ENCODE assay signal across 34 cellular contexts in genomic region chr5:170498811-170499210, GRCh38. TPM values are rescaled to one million over a fixed set of nuclear protein-coding genes. Genes with fewer than 3 reads are reported as not detected.
"Had no signal": no experiment of that assay in that cellular context is flagged by ENCODE, and none has a peak within 500 bp of the region (broad histone marks: within the 10 kb centered on the region; RNA-seq: fewer than 3 reads in every experiment).

No MANE protein-coding gene starts in this region.

- H3K9me3 Mint-ChIP-seq: activated CD4-positive, alpha-beta T cell treated with anti-CD3 and anti-CD28 coated beads, Interleukin-2, amount 10 ng/mL, durations not matched to agents 24 days and 14 days; activated CD8-positive, alpha-beta T cell treated with anti-CD3 and anti-CD28 coated beads for 36 hours; activated naive CD4-positive, alpha-beta T cell treated with anti-CD3 and anti-CD28 coated beads for 36 hours; activated naive CD4-positive, alpha-beta T cell treated with anti-CD3 and anti-CD28 coated beads, Interleukin-2, amount 50 U/mL, for 72 hours; activated T-cell treated with anti-CD3 and anti-CD28 coated beads, Interleukin-2, amount 50 U/mL, for 4 hours; activated T-cell treated with anti-CD3 and anti-CD28 coated beads, Interleukin-2, amount 50 U/mL, for 72 hours; activated T-helper 1 cell treated with anti-CD3 and anti-CD28 coated beads, Interleukin-12 subunit alpha, Interleukin-12 subunit beta, Interleukin-2, Interleukin-4 antibody, amounts not matched to agents 30 ng/mL and 10 ng/mL and 1 ng/mL, durations not matched to agents 14 hours and 24 hours and 36 hours; activated T-helper 17 cell treated with anti-CD3 and anti-CD28 coated beads, Interleukin-2, amount 50 U/mL, for 72 hours; T-helper 2 cell treated with Interferon-gamma antibody and Interleukin-4, amounts not matched to agents 5 μg/mL and 100 μg/mL, for 36 hours had no signal

- H3K27me3 ChIP-seq: adrenal gland, body of pancreas had no signal

- H3K9me3 ChIP-seq: adrenal gland, body of pancreas, breast epithelium had no signal

- H3K4me1 ChIP-seq: adrenal gland, body of pancreas, breast epithelium had no signal

- DNase-seq: activated B cell treated with CpG ODN at 0.5 μM for 24 hours; activated CD4-positive, alpha-beta memory T cell treated with anti-CD3 and anti-CD28 coated beads for 36 hours; activated CD4-positive, alpha-beta T cell treated with anti-CD3 and anti-CD28 coated beads for 4 hours; activated CD4-positive, alpha-beta T cell treated with anti-CD3 and anti-CD28 coated beads, Interleukin-2, amount 10 ng/mL, durations not matched to agents 24 days and 14 days; activated CD4-positive, alpha-beta T cell treated with anti-CD3 and anti-CD28 coated beads, Interleukin-2, amount 50 U/mL, for 1 hour; activated CD4-positive, alpha-beta T cell treated with anti-CD3 and anti-CD28 coated beads, Interleukin-2, amount 50 U/mL, for 4 hours; activated CD4-positive, CD25-positive, alpha-beta regulatory T cell treated with anti-CD3 and anti-CD28 coated beads, Interleukin-2, amount 50 U/mL, for 72 hours; activated CD8-positive, alpha-beta memory T cell treated with anti-CD3 and anti-CD28 coated beads, Interleukin-2, amount 50 U/mL, for 4 hours; activated CD8-positive, alpha-beta T cell treated with anti-CD3 and anti-CD28 coated beads for 36 hours; activated effector memory CD4-positive, alpha-beta T cell treated with anti-CD3 and anti-CD28 coated beads, Interleukin-2, amount 50 U/mL, for 16 hours; activated gamma-delta T cell treated with Interleukin-2 at 50 U/mL for 16 hours; activated naive CD4-positive, alpha-beta T cell; activated naive CD4-positive, alpha-beta T cell treated with anti-CD3 and anti-CD28 coated beads for 36 hours; activated naive CD4-positive, alpha-beta T cell treated with anti-CD3 and anti-CD28 coated beads, Interleukin-2, amount 50 U/mL, for 16 hours; activated naive CD8-positive, alpha-beta T cell treated with anti-CD3 and anti-CD28 coated beads for 36 hours; activated T-cell treated with anti-CD3 and anti-CD28 coated beads for 4 hours; activated T-cell treated with anti-CD3 and anti-CD28 coated beads, Interleukin-2, amount 50 U/mL, for 1 hour; activated T-cell treated with anti-CD3 and anti-CD28 coated beads, Interleukin-2, amount 50 U/mL, for 4 hours; activated T-cell treated with anti-CD3 and anti-CD28 coated beads, Interleukin-2, amount 50 U/mL, for 72 hours; adrenal gland; amniotic stem cell; aorta; body of pancreas; brain microvascular endothelial cell; central memory CD4-positive, alpha-beta T cell; T-helper 2 cell; T-helper 9 cell had no signal

- H3K27ac Mint-ChIP-seq: activated B cell treated with CpG ODN at 0.5 μM for 24 hours; activated CD4-positive, alpha-beta memory T cell treated with anti-CD3 and anti-CD28 coated beads for 36 hours; activated CD4-positive, alpha-beta T cell treated with anti-CD3 and anti-CD28 coated beads, Interleukin-2, amount 10 ng/mL, durations not matched to agents 24 days and 14 days; activated CD8-positive, alpha-beta T cell treated with anti-CD3 and anti-CD28 coated beads for 36 hours; activated naive CD4-positive, alpha-beta T cell treated with anti-CD3 and anti-CD28 coated beads for 36 hours; activated naive CD4-positive, alpha-beta T cell treated with anti-CD3 and anti-CD28 coated beads, Interleukin-2, amount 50 U/mL, for 72 hours; activated naive CD8-positive, alpha-beta T cell treated with anti-CD3 and anti-CD28 coated beads for 36 hours; activated T-cell treated with anti-CD3 and anti-CD28 coated beads, Interleukin-2, amount 50 U/mL, for 72 hours; activated T-helper 1 cell treated with anti-CD3 and anti-CD28 coated beads, Interleukin-12 subunit alpha, Interleukin-12 subunit beta, Interleukin-2, Interleukin-4 antibody, amounts not matched to agents 30 ng/mL and 10 ng/mL and 1 ng/mL, durations not matched to agents 14 hours and 24 hours and 36 hours; activated T-helper 17 cell treated with anti-CD3 and anti-CD28 coated beads, Interleukin-2, amount 50 U/mL, for 72 hours; T-helper 2 cell treated with Interferon-gamma antibody and Interleukin-4, amounts not matched to agents 5 μg/mL and 100 μg/mL, for 36 hours had no signal

- H3K36me3 ChIP-seq: adrenal gland, brain microvascular endothelial cell, breast epithelium had no signal

- H3K4me3 ChIP-seq: adrenal gland, body of pancreas, breast epithelium had no signal

- H3K4me3 Mint-ChIP-seq: activated B cell treated with CpG ODN at 0.5 μM for 24 hours; activated CD4-positive, alpha-beta memory T cell treated with anti-CD3 and anti-CD28 coated beads for 36 hours; activated CD4-positive, alpha-beta T cell treated with anti-CD3 and anti-CD28 coated beads, Interleukin-2, amount 10 ng/mL, durations not matched to agents 24 days and 14 days; activated CD8-positive, alpha-beta T cell treated with anti-CD3 and anti-CD28 coated beads for 36 hours; activated naive CD4-positive, alpha-beta T cell treated with anti-CD3 and anti-CD28 coated beads for 36 hours; activated naive CD8-positive, alpha-beta T cell treated with anti-CD3 and anti-CD28 coated beads for 36 hours; activated T-cell treated with anti-CD3 and anti-CD28 coated beads, Interleukin-2, amount 50 U/mL, for 4 hours; activated T-cell treated with anti-CD3 and anti-CD28 coated beads, Interleukin-2, amount 50 U/mL, for 72 hours; activated T-helper 1 cell treated with anti-CD3 and anti-CD28 coated beads, Interleukin-12 subunit alpha, Interleukin-12 subunit beta, Interleukin-2, Interleukin-4 antibody, amounts not matched to agents 30 ng/mL and 10 ng/mL and 1 ng/mL, durations not matched to agents 14 hours and 24 hours and 36 hours; activated T-helper 17 cell treated with anti-CD3 and anti-CD28 coated beads, Interleukin-2, amount 50 U/mL, for 72 hours; T-helper 2 cell treated with Interferon-gamma antibody and Interleukin-4, amounts not matched to agents 5 μg/mL and 100 μg/mL, for 36 hours had no signal

- ATAC-seq: activated CD8-positive, alpha-beta T cell treated with anti-CD3 and anti-CD28 coated beads for 36 hours; activated naive CD4-positive, alpha-beta T cell treated with anti-CD3 and anti-CD28 coated beads, Interleukin-2, amount 50 U/mL, for 72 hours; activated T-cell treated with anti-CD3 and anti-CD28 coated beads, Interleukin-2, amount 50 U/mL, for 4 hours; activated T-cell treated with anti-CD3 and anti-CD28 coated beads, Interleukin-2, amount 50 U/mL, for 72 hours; activated T-helper 17 cell treated with anti-CD3 and anti-CD28 coated beads, Interleukin-2, amount 50 U/mL, for 72 hours; body of pancreas had no signal

- H3K27ac ChIP-seq: adrenal gland, body of pancreas, brain microvascular endothelial cell, breast epithelium, VCaP had no signal

- H3K36me3 Mint-ChIP-seq: activated CD4-positive, alpha-beta memory T cell treated with anti-CD3 and anti-CD28 coated beads for 36 hours; activated naive CD8-positive, alpha-beta T cell treated with anti-CD3 and anti-CD28 coated beads for 36 hours had no signal

- H3K4me1 Mint-ChIP-seq: activated B cell treated with CpG ODN at 0.5 μM for 24 hours; activated CD4-positive, alpha-beta T cell treated with anti-CD3 and anti-CD28 coated beads, Interleukin-2, amount 10 ng/mL, durations not matched to agents 24 days and 14 days; activated naive CD8-positive, alpha-beta T cell treated with anti-CD3 and anti-CD28 coated beads for 36 hours; activated T-helper 17 cell treated with anti-CD3 and anti-CD28 coated beads, Interleukin-2, amount 50 U/mL, for 72 hours had no signal

RNA-seq across cellular contexts. Expression of gene KCNIP1, which starts 5.0 kb away (rescaled TPM):
- total RNA-seq: activated B cell treated with CpG ODN at 0.5 μM for 24 hours; activated CD4-positive, alpha-beta memory T cell treated with anti-CD3 and anti-CD28 coated beads for 36 hours; activated CD4-positive, alpha-beta T cell treated with anti-CD3 and anti-CD28 coated beads, Interleukin-2, amount 10 ng/mL, durations not matched to agents 24 days and 14 days; activated CD8-positive, alpha-beta memory T cell treated with anti-CD3 and anti-CD28 coated beads for 36 hours; activated CD8-positive, alpha-beta T cell treated with anti-CD3 and anti-CD28 coated beads for 36 hours; activated naive CD4-positive, alpha-beta T cell treated with anti-CD3 and anti-CD28 coated beads for 36 hours; activated naive CD4-positive, alpha-beta T cell treated with anti-CD3 and anti-CD28 coated beads, Interleukin-2, amount 50 U/mL, for 72 hours; activated naive CD8-positive, alpha-beta T cell treated with anti-CD3 and anti-CD28 coated beads for 36 hours; activated T-cell treated with anti-CD3 and anti-CD28 coated beads, Interleukin-2, amount 50 U/mL, for 4 hours; activated T-cell treated with anti-CD3 and anti-CD28 coated beads, Interleukin-2, amount 50 U/mL, for 72 hours; activated T-helper 1 cell treated with anti-CD3 and anti-CD28 coated beads, Interleukin-12 subunit alpha, Interleukin-12 subunit beta, Interleukin-2, Interleukin-4 antibody, amounts not matched to agents 30 ng/mL and 10 ng/mL and 1 ng/mL, durations not matched to agents 14 hours and 24 hours and 36 hours; activated T-helper 17 cell treated with anti-CD3 and anti-CD28 coated beads, Interleukin-2, amount 50 U/mL, for 72 hours had no signal
